In genomic region chr2:173957517-173957916, GRCh38 we compare ENCODE assay signal across 19 cellular contexts. TPM values are rescaled to one million over a fixed set of nuclear protein-coding genes. Genes with fewer than 3 reads are reported as not detected.
A peak's percentile ranks its signal among the peaks of the same experiment; 100 is the strongest.
DNase-seq lines count a peak whose midpoint lies in the region; ATAC-seq and TF ChIP-seq lines count a peak whose summit lies in the region.
"Had no signal": no experiment of that assay in that cellular context is flagged by ENCODE, and none has a peak within 500 bp of the region (broad histone marks: within the 10 kb centered on the region; RNA-seq: fewer than 3 reads in every experiment).

No MANE protein-coding gene starts in this region.

- dilution Hi-C loops in IMR-90 (cut with HindIII; ENCODE audit: low sequenced_read_pairs, unreplicated experiment): no loop called here

- H3K27me3 ChIP-seq in CD4-positive, alpha-beta memory T cell (ENCODE audit: insufficient read depth, low read length): no peaks in the 10 kb centered on the region
- H3K27me3 ChIP-seq in IMR-90 (ENCODE audit: control insufficient read depth, insufficient read depth, low read length): no peaks in the 10 kb centered on the region
- H3K27me3 ChIP-seq: BLaER1, brain microvascular endothelial cell had no signal

- no peak for TF ChIP-seq CTCF in IMR-90 (conservative IDR thresholded peaks at IDR 0.05; ENCODE audit: low read depth, low read length)

- H3K56ac ChIP-seq in IMR-90 (ENCODE audit: extremely low read depth, insufficient read depth, low read length): no peak overlapping the region

- no peaks in the 10 kb centered on the region for H3K9me3 ChIP-seq in CD4-positive, alpha-beta memory T cell (ENCODE audit: control insufficient read depth in 1 of 2, low read length in 2 of 2)
- H3K9me3 ChIP-seq in IMR-90 (ENCODE audit: control insufficient read depth, insufficient read depth, low read length): no peaks in the 10 kb centered on the region

- TF ChIP-seq POLR2A in IMR-90 (IDR thresholded peaks at IDR 0.05; ENCODE audit: low read depth, low read length): no peak

- peak overlapping the region in 3 of 7 donors; percentile 24 to 68 (median 24) for H3K27ac Mint-ChIP-seq in CD4-positive, alpha-beta memory T cell
- H3K27ac Mint-ChIP-seq in central memory CD8-positive, alpha-beta T cell (ENCODE audit: low read depth): peak overlapping the region; percentile 35
- peak overlapping the region in 3 of 10 donors; percentile 1 to 49 (median 31) for H3K27ac Mint-ChIP-seq in naive thymus-derived CD8-positive, alpha-beta T cell

- H3K9me1 ChIP-seq in IMR-90 (ENCODE audit: insufficient read depth, low read length): no peaks in the 10 kb centered on the region

- H3K4ac ChIP-seq in IMR-90 (ENCODE audit: low read depth, low read length): no peak overlapping the region

- no peak overlapping the region for H3K18ac ChIP-seq in IMR-90 (ENCODE audit: low read depth, low read length)

- H3K4me3 ChIP-seq in CD4-positive, alpha-beta memory T cell (ENCODE audit: low read length in 2 of 2): no peak overlapping the region
- H3K4me3 ChIP-seq in IMR-90 (ENCODE audit: insufficient read depth, low read depth, low read length): no peak overlapping the region
- H3K4me3 ChIP-seq: BLaER1, PC-9 had no signal

- no peak overlapping the region for H2BK120ac ChIP-seq in IMR-90 (ENCODE audit: low read depth, low read length)

- no CpG with 5 or more reads among the region's 2 CpGs for WGBS in IMR-90 (ENCODE audit: extremely low coverage in 2 of 2, insufficient read length in 1 of 2), 2 experiments

- no peak overlapping the region for H3K9ac ChIP-seq in IMR-90 (ENCODE audit: low read depth, low read length)
- H3K9ac ChIP-seq: BLaER1, SK-N-SH had no signal

- H3K9me3 Mint-ChIP-seq in CD4-positive, alpha-beta memory T cell: peaks cover 0 to 2% (median 0%) of the 10 kb centered on the region in 8 donors
- H3K9me3 Mint-ChIP-seq in central memory CD8-positive, alpha-beta T cell: no peaks in the 10 kb centered on the region
- no peaks in the 10 kb centered on the region for H3K9me3 Mint-ChIP-seq in naive thymus-derived CD8-positive, alpha-beta T cell

- intact Hi-C loops in CD4-positive, alpha-beta memory T cell (cut with micrococcal nuclease): no loop called here
- intact Hi-C loops in IMR-90 (cut with micrococcal nuclease): no loop called here

- POLR2A ChIA-PET in CD4-positive, alpha-beta memory T cell (lab: Charles Lee; ENCODE audit: partially characterized antibody): no interaction called here
- POLR2A ChIA-PET in IMR-90 (lab: Charles Lee; ENCODE audit: unreplicated experiment): no interaction called here
- POLR2A ChIA-PET in naive thymus-derived CD8-positive, alpha-beta T cell (lab: Charles Lee): no interaction called here

- peaks cover 22% of the 10 kb centered on the region for H3K36me3 ChIP-seq in CD4-positive, alpha-beta memory T cell (ENCODE audit: insufficient read depth, low read length)
- H3K36me3 ChIP-seq in IMR-90 (ENCODE audit: control insufficient read depth, insufficient read depth, low read length): peaks cover 22% of the 10 kb centered on the region

- no peak overlapping the region for H2BK20ac ChIP-seq in IMR-90 (ENCODE audit: low read depth, low read length)

- H3K4me1 Mint-ChIP-seq in CD4-positive, alpha-beta memory T cell: peaks cover 72 to 97% (median 84%) of the 10 kb centered on the region in 4 donors
- H3K4me1 Mint-ChIP-seq in central memory CD8-positive, alpha-beta T cell: peaks cover 81% of the 10 kb centered on the region
- H3K4me1 Mint-ChIP-seq in naive thymus-derived CD8-positive, alpha-beta T cell: peaks cover 46 to 95% (median 84%) of the 10 kb centered on the region in 4 donors

- no peak overlapping the region for H3K23ac ChIP-seq in IMR-90 (ENCODE audit: low read depth, low read length)

- H3K14ac ChIP-seq in IMR-90 (replicated peaks; ENCODE audit: low read depth, low read length): no peak overlapping the region

- peaks cover 9 to 34% of the 10 kb centered on the region in 2 experiments for H3K79me1 ChIP-seq in IMR-90 (ENCODE audit: low read depth in 1 of 2, low read length in 2 of 2)

- peak overlapping the region in 7 of 8 donors; percentile 42 to 81 (median 63) for H3K4me3 Mint-ChIP-seq in CD4-positive, alpha-beta memory T cell
- H3K4me3 Mint-ChIP-seq in central memory CD8-positive, alpha-beta T cell: peak overlapping the region; percentile 41
- peak overlapping the region in 9 of 10 donors; percentile 44 to 74 (median 63) for H3K4me3 Mint-ChIP-seq in naive thymus-derived CD8-positive, alpha-beta T cell

- no peak overlapping the region for H2BK5ac ChIP-seq in IMR-90 (ENCODE audit: low read depth, low read length, poor library complexity, severe bottlenecking)

- H2AK5ac ChIP-seq in IMR-90 (ENCODE audit: low read depth, low read length): no peak overlapping the region

- no peak overlapping the region for H4K91ac ChIP-seq in IMR-90 (ENCODE audit: insufficient read depth, low read depth, low read length)

- CTCF ChIA-PET in CD4-positive, alpha-beta memory T cell (lab: Charles Lee; ENCODE audit: partially characterized antibody): no interaction called here
- CTCF ChIA-PET in IMR-90 (lab: Yijun Ruan, JAX): interaction anchor here (1.0 kb wide), 1 partner anchor 94 kb away, joined by 3 read pairs; no protein-coding TSS in a partner anchor

- no peaks in the 10 kb centered on the region for H3K27me3 Mint-ChIP-seq in CD4-positive, alpha-beta memory T cell
- no peaks in the 10 kb centered on the region for H3K27me3 Mint-ChIP-seq in central memory CD8-positive, alpha-beta T cell
- H3K27me3 Mint-ChIP-seq in naive thymus-derived CD8-positive, alpha-beta T cell: no peaks in the 10 kb centered on the region

- H4K5ac ChIP-seq in IMR-90 (ENCODE audit: low read depth, low read length): no peak overlapping the region

- H4K20me1 ChIP-seq in IMR-90 (ENCODE audit: insufficient read depth, low read length): peaks cover 67% of the 10 kb centered on the region

- H3K36me3 Mint-ChIP-seq in CD4-positive, alpha-beta memory T cell: peaks cover 56 to 71% of the 10 kb centered on the region in 2 donors
- peaks cover 50% of the 10 kb centered on the region for H3K36me3 Mint-ChIP-seq in central memory CD8-positive, alpha-beta T cell (ENCODE audit: insufficient read depth)
- peaks cover 21 to 74% (median 41%) of the 10 kb centered on the region in 3 donors for H3K36me3 Mint-ChIP-seq in naive thymus-derived CD8-positive, alpha-beta T cell

- no peak for DNase-seq in CD4-positive, alpha-beta memory T cell
- peak; percentile 37 for DNase-seq in IMR-90
- no peak for DNase-seq in central memory CD8-positive, alpha-beta T cell (ENCODE audit: low spot score in 2 of 2)
- no peak for DNase-seq in naive thymus-derived CD8-positive, alpha-beta T cell
- no peak for DNase-seq in GOT3 (lab: John Stamatoyannopoulos, UW)
- no peak for DNase-seq in NCI-H2029 treated with DMSO at 0.1 percent for 48 hours (lab: John Stamatoyannopoulos, UW)
- DNase-seq in SK-N-DZ (ENCODE audit: low spot score): no peak
- DNase-seq: activated CD4-positive, alpha-beta T cell treated with anti-CD3 and anti-CD28 coated beads, Interleukin-2, amount 50 U/mL, for 48 hours; brain microvascular endothelial cell; DMS79 treated with DMSO at 0.1 percent for 48 hours; effector CD8-positive, alpha-beta T cell; left ventricle myocardium superior; NCI-H2029; NCI-H526; PC-9; SK-N-SH; stimulated activated CD4-positive, alpha-beta T cell treated with anti-CD3 and anti-CD28 coated beads, Interleukin-2, amount 100 ng/mL, for 24 hours had no signal

- H4K8ac ChIP-seq in IMR-90 (ENCODE audit: low read depth in 2 of 2, low read length in 2 of 2): no peak overlapping the region

- ATAC-seq in IMR-90 (ENCODE audit: low read depth): peak; percentile 56
- ATAC-seq in central memory CD8-positive, alpha-beta T cell (replicated peaks; ENCODE audit: extremely low read depth, poor library complexity, severe bottlenecking): no peak
- no peak for ATAC-seq in naive thymus-derived CD8-positive, alpha-beta T cell
- no peak for ATAC-seq in HG02981 (IDR thresholded peaks at IDR 0.05; ENCODE audit: unreplicated experiment)
- ATAC-seq: left ventricle myocardium superior had no signal

- H2AK9ac ChIP-seq in IMR-90 (replicated peaks; ENCODE audit: low read depth, low read length, poor library complexity): no peak overlapping the region

- no TSS peak for BruUV-seq in IMR-90 (replicated peaks; lab: Mats Ljungman, UMichigan)

- peaks cover 99% of the 10 kb centered on the region for H3K4me1 ChIP-seq in CD4-positive, alpha-beta memory T cell (ENCODE audit: insufficient read depth, low read length)
- peaks cover 7% of the 10 kb centered on the region for H3K4me1 ChIP-seq in IMR-90 (ENCODE audit: control insufficient read depth, insufficient read depth, low read length)

- TF ChIP-seq RAD21 in IMR-90 (IDR thresholded peaks at IDR 0.05; ENCODE audit: low read length): no peak

- in situ Hi-C loops in IMR-90 (cut with MboI; ENCODE audit: low sequenced_read_pairs): no loop called here

- H2BK15ac ChIP-seq in IMR-90 (ENCODE audit: low read depth, low read length): no peak overlapping the region

- no peak overlapping the region for H2AFZ ChIP-seq in IMR-90 (replicated peaks; ENCODE audit: low read length, poor library complexity)
- H2AFZ ChIP-seq: PC-9 had no signal

- no peak overlapping the region for H3K27ac ChIP-seq in CD4-positive, alpha-beta memory T cell (ENCODE audit: low read depth, low read length)
- H3K27ac ChIP-seq in IMR-90 (ENCODE audit: insufficient read depth, low read length): no peak overlapping the region
- H3K27ac ChIP-seq: BLaER1, brain microvascular endothelial cell, PC-9 had no signal

- H3K4me2 ChIP-seq in IMR-90 (ENCODE audit: low read depth, low read length): no peak overlapping the region
- H3K4me2 ChIP-seq: BLaER1, PC-9, SK-N-SH had no signal

TF ChIP-seq in IMR-90, 13 proteins besides CTCF, POLR2A, EP300 and RAD21 (continues in another document):
- TF ChIP-seq ELK1 (IDR thresholded peaks at IDR 0.05; ENCODE audit: borderline replicate concordance, low read depth, low read length): no peak

RNA-seq across cellular contexts. Expression of gene SP3, which starts 7.7 kb away (rescaled TPM):
- 100 to 1,000 TPM; 117 to 130 TPM for total RNA-seq in CD4-positive, alpha-beta memory T cell
- 10 to 100 TPM; 55.5 to 83.4 TPM for polyA plus RNA-seq in CD4-positive, alpha-beta memory T cell
- total RNA-seq in IMR-90 (2012; rRNA removed): 136 and 137 TPM in 2 replicates
- 19.9 and 26.7 TPM in 2 replicates for polyA plus RNA-seq in IMR-90 (2012; rRNA removed)
- polyA plus RNA-seq in IMR-90 (2012; cell fraction: cytosol; rRNA removed): 4.2 and 6.6 TPM in 2 replicates
- 6.3 and 36.0 TPM in 2 replicates for polyA plus RNA-seq in IMR-90 (2012; cell fraction: nucleus; rRNA removed; ENCODE audit: low replicate concordance)
- total RNA-seq in naive thymus-derived CD8-positive, alpha-beta T cell: 100 to 1,000 TPM; 135 to 141 TPM
- polyA plus RNA-seq in naive thymus-derived CD8-positive, alpha-beta T cell: 10 to 100 TPM; 51.4 to 67.9 (median 60.2) TPM
- polyA plus RNA-seq in SK-N-DZ (2014; cell fraction: cytosol; rRNA removed): 61.8 and 63.5 TPM in 2 replicates
- polyA plus RNA-seq in SK-N-DZ (2014; cell fraction: nucleus; rRNA removed): 39.5 and 69.9 TPM in 2 replicates
